In genomic region chr11:77188323-77188911, GRCh38 we compare ENCODE assay signal across 8 cellular contexts.
A peak's percentile ranks its signal among the peaks of the same experiment; 100 is the strongest.
DNase-seq lines count a peak whose midpoint lies in the region; ATAC-seq and TF ChIP-seq lines count a peak whose summit lies in the region.

No MANE protein-coding gene starts in this region.

- no peak for ATAC-seq in omental fat pad (ENCODE audit: low FRiP score)
- no peak for ATAC-seq in HG02938 (IDR thresholded peaks at IDR 0.05; ENCODE audit: unreplicated experiment)

- no peaks in the 10 kb centered on the region for H3K9me3 ChIP-seq in tibial artery

- no peaks in the 10 kb centered on the region for H3K36me3 ChIP-seq in tibial artery

- intact Hi-C loops in tibial artery (cut with DNase I; ENCODE audit: low total_unique reads) = loop anchor here (2.0 kb wide), 1 partner anchor 62 kb away; no protein-coding TSS in a partner anchor

- H3K4me3 ChIP-seq in tibial artery = no peak overlapping the region

- peaks cover 0 to 4% of the 10 kb centered on the region in 2 donors for H3K27me3 ChIP-seq in tibial artery

- TF ChIP-seq CTCF in LNCAP (IDR thresholded peaks at IDR 0.05) = peak; percentile 95
- peak in 1 of 3 donors; percentile 83 for TF ChIP-seq CTCF in omental fat pad (IDR thresholded peaks at IDR 0.05)
- TF ChIP-seq CTCF in tibial artery (IDR thresholded peaks at IDR 0.05) = peak; percentile 86 to 88

- DNase-seq in GM04504 (ENCODE audit: low read depth) (peak; percentile 46), RPMI8226 (peak; percentile 92), fibroblast of the conjunctiva (ENCODE audit: low read depth) (peak; percentile 63), omental fat pad (ENCODE audit: low spot score) (peak; percentile 79), tibial artery (peak; percentile 70 to 83)
- peak; percentile 26 to 35 for DNase-seq in activated T-helper 1 cell treated with anti-CD3 and anti-CD28 coated beads, Interleukin-2, amount 50 U/mL, for 16 hours (ENCODE audit: low read depth in 1 of 2, low spot score in 1 of 2)

- no peak overlapping the region for H3K27ac ChIP-seq in tibial artery

- H3K4me1 ChIP-seq in tibial artery = no peaks in the 10 kb centered on the region

Comparison
In these comparisons a context has a peak if more than half of its experiments do, and no peak if none do; other contexts are left out.
1. DNase-seq: peak in every context shown above with its lines; median percentile 92 in RPMI8226; 79 in omental fat pad; 76 in tibial artery; 63 in fibroblast of the conjunctiva; 46 in GM04504; 30 in activated T-helper 1 cell treated with anti-CD3 and anti-CD28 coated beads, Interleukin-2, amount 50 U/mL, for 16 hours.